In the genomic region with DNA sequence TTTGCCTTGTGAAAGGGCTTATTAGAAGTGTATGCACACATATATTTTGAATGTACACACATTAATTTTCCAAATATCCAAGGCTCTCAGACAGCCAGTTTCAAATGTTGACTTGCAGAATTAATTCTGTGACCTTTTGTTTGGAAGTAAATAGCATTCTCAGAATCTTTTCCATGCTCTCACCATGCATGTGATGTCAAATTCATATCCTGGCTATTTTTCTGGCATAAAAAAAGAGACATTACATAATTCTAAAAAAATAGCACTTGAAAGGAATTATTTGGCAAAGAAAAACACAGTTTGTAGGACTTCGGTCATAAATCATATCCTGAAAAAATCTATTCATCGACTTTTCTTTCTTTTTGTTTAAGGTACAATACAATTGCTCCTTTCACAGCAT, we compare ENCODE assay signal across 24 cellular contexts.
"Had no signal": no experiment of that assay in that cellular context is flagged by ENCODE, and none has a peak within 500 bp of the region (broad histone marks: within the 10 kb centered on the region; RNA-seq: fewer than 3 reads in every experiment).

No MANE protein-coding gene starts in this region.

- H3K4me3 Mint-ChIP-seq: activated B cell treated with CpG ODN at 0.5 μM for 24 hours; activated CD8-positive, alpha-beta T cell treated with anti-CD3 and anti-CD28 coated beads, Interleukin-2, amount 10 ng/mL, durations not matched to agents 7 days and 5 days; brain; dendritic cell treated with granulocyte-macrophage colony-stimulating factor and Interleukin-4, amounts not matched to agents 40 ng/mL and 50 ng/mL, for 4 days; effector memory CD8-positive, alpha-beta T cell; naive thymus-derived CD4-positive, alpha-beta T cell; T-helper 2 cell treated with Interferon-gamma antibody and Interleukin-4, amounts not matched to agents 5 μg/mL and 100 μg/mL, for 36 hours had no signal

- H3K27ac Mint-ChIP-seq: activated B cell treated with CpG ODN at 0.5 μM for 24 hours; activated CD8-positive, alpha-beta T cell treated with anti-CD3 and anti-CD28 coated beads, Interleukin-2, amount 10 ng/mL, durations not matched to agents 7 days and 5 days; activated naive CD4-positive, alpha-beta T cell treated with anti-CD3 and anti-CD28 coated beads, Interleukin-2, amount 50 U/mL, for 72 hours; brain; dendritic cell treated with granulocyte-macrophage colony-stimulating factor and Interleukin-4, amounts not matched to agents 40 ng/mL and 50 ng/mL, for 4 days; effector memory CD8-positive, alpha-beta T cell; naive thymus-derived CD4-positive, alpha-beta T cell; T-helper 2 cell treated with Interferon-gamma antibody and Interleukin-4, amounts not matched to agents 5 μg/mL and 100 μg/mL, for 36 hours had no signal

- H3K27me3 ChIP-seq: transverse colon had no signal

- H3K4me3 ChIP-seq: SJSA1, skin epidermis, transverse colon had no signal

- H3K4me1 ChIP-seq: transverse colon had no signal

- H3K9me3 Mint-ChIP-seq: activated B cell treated with CpG ODN at 0.5 μM for 24 hours; activated naive CD4-positive, alpha-beta T cell treated with anti-CD3 and anti-CD28 coated beads, Interleukin-2, amount 50 U/mL, for 72 hours; brain; dendritic cell treated with granulocyte-macrophage colony-stimulating factor and Interleukin-4, amounts not matched to agents 40 ng/mL and 50 ng/mL, for 4 days; T-helper 2 cell treated with Interferon-gamma antibody and Interleukin-4, amounts not matched to agents 5 μg/mL and 100 μg/mL, for 36 hours had no signal

- H3K9me3 ChIP-seq: neutrophil, SJSA1, transverse colon had no signal

- H3K27ac ChIP-seq: neutrophil, SJSA1 had no signal

- H3K4me1 Mint-ChIP-seq: activated B cell treated with CpG ODN at 0.5 μM for 24 hours; naive thymus-derived CD4-positive, alpha-beta T cell had no signal

- H3K36me3 Mint-ChIP-seq: activated naive CD4-positive, alpha-beta T cell treated with anti-CD3 and anti-CD28 coated beads, Interleukin-2, amount 50 U/mL, for 72 hours; brain; naive thymus-derived CD4-positive, alpha-beta T cell had no signal

- ATAC-seq: activated CD8-positive, alpha-beta T cell treated with anti-CD3 and anti-CD28 coated beads, Interleukin-2, amount 10 ng/mL, durations not matched to agents 7 days and 5 days; activated naive CD4-positive, alpha-beta T cell treated with anti-CD3 and anti-CD28 coated beads, Interleukin-2, amount 50 U/mL, for 72 hours; effector memory CD8-positive, alpha-beta T cell; naive thymus-derived CD4-positive, alpha-beta T cell had no signal

- H3K27me3 Mint-ChIP-seq: activated B cell treated with CpG ODN at 0.5 μM for 24 hours, brain had no signal

- H3K36me3 ChIP-seq: neutrophil, SJSA1, transverse colon had no signal

- DNase-seq: activated B cell treated with CpG ODN at 0.5 μM for 24 hours; activated CD4-positive, alpha-beta T cell treated with anti-CD3 and anti-CD28 coated beads for 48 hours; activated CD8-positive, alpha-beta memory T cell treated with anti-CD3 and anti-CD28 coated beads, Interleukin-2, amount 50 U/mL, for 4 hours; activated CD8-positive, alpha-beta T cell treated with anti-CD3 and anti-CD28 coated beads, Interleukin-2, amount 10 ng/mL, durations not matched to agents 7 days and 5 days; activated effector memory CD4-positive, alpha-beta T cell treated with anti-CD3 and anti-CD28 coated beads, Interleukin-2, amount 50 U/mL, for 16 hours; activated T-cell treated with anti-CD3 and anti-CD28 coated beads, Interleukin-2, amount 50 U/mL, for 48 hours; amygdala; cerebellar nuclear complex; effector memory CD8-positive, alpha-beta T cell; hippocampal formation; kidney; naive thymus-derived CD4-positive, alpha-beta T cell; retina; stimulated activated CD4-positive, alpha-beta T cell treated with anti-CD3 and anti-CD28 coated beads, Interleukin-4, amount 100 ng/mL, for 24 hours; stimulated activated naive CD4-positive, alpha-beta T cell; substantia nigra; transverse colon had no signal
